Comparison of ENCODE assay signal across 14 cellular contexts in genomic region chr6:129890164-129890563, GRCh38. TPM values are rescaled to one million over a fixed set of nuclear protein-coding genes. Genes with fewer than 3 reads are reported as not detected.
A peak's percentile ranks its signal among the peaks of the same experiment; 100 is the strongest.
DNase-seq lines count a peak whose midpoint lies in the region; ATAC-seq and TF ChIP-seq lines count a peak whose summit lies in the region.
"Had no signal": no experiment of that assay in that cellular context is flagged by ENCODE, and none has a peak within 500 bp of the region (broad histone marks: within the 10 kb centered on the region; RNA-seq: fewer than 3 reads in every experiment).

No MANE protein-coding gene starts in this region.

- no peak overlapping the region for H2AFZ ChIP-seq in fibroblast of lung (ENCODE audit: low read length)
- H2AFZ ChIP-seq: hepatocyte had no signal

- H3K79me2 ChIP-seq in fibroblast of lung (ENCODE audit: control insufficient read depth, insufficient read depth, low read length): no peaks in the 10 kb centered on the region
- H3K79me2 ChIP-seq: hepatocyte had no signal

- H3K4me3 ChIP-seq in A673 (ENCODE audit: low read depth, low read length, poor library complexity, severe bottlenecking): no peak overlapping the region
- H3K4me3 ChIP-seq in fibroblast of lung (replicated peaks in 1 of 4; ENCODE audit: control extremely low read depth in 1 of 4, insufficient read depth in 1 of 4, low read depth in 3 of 4, low read length in 4 of 4): no peak overlapping the region
- H3K4me3 ChIP-seq: cardiac muscle cell, hepatocyte had no signal

- POLR2A ChIA-PET in A673 (lab: Charles Lee; ENCODE audit: low non-redundant PET): no interaction called here

- peak; percentile 51 for ATAC-seq in GM18858 (IDR thresholded peaks at IDR 0.05; ENCODE audit: unreplicated experiment)

- H3K4me2 ChIP-seq in fibroblast of lung (ENCODE audit: extremely low read depth, insufficient read depth, low read length): no peak overlapping the region
- H3K4me2 ChIP-seq: hepatocyte had no signal

- peaks cover 66% of the 10 kb centered on the region for H3K4me1 ChIP-seq in A673 (ENCODE audit: insufficient read depth, low read length, poor library complexity, severe bottlenecking)
- peaks cover 4% of the 10 kb centered on the region for H3K4me1 ChIP-seq in fibroblast of lung (ENCODE audit: control insufficient read depth, extremely low read depth, insufficient read depth, low read length)

- H3K9me3 ChIP-seq in A673 (ENCODE audit: low read depth, low read length, poor library complexity, severe bottlenecking): no peaks in the 10 kb centered on the region
- H3K9me3 ChIP-seq in fibroblast of lung (ENCODE audit: control insufficient read depth, insufficient read depth, low read depth, low read length): no peaks in the 10 kb centered on the region

- intact Hi-C loops in A673 (cut with micrococcal nuclease; ENCODE audit: unreplicated experiment): loop anchor here (5.0 kb wide), 1 partner anchor 127 kb away; the partner anchor contains the start of gene L3MBTL3

- peak overlapping the region; percentile 32 for H3K27ac ChIP-seq in A673 (ENCODE audit: low read depth, low read length, poor library complexity, severe bottlenecking)
- no peak overlapping the region for H3K27ac ChIP-seq in fibroblast of lung (ENCODE audit: insufficient read depth, low read length)
- H3K27ac ChIP-seq: cardiac muscle cell, hepatocyte had no signal

- H3K27me3 ChIP-seq in A673 (replicated peaks; ENCODE audit: insufficient read depth, low read depth, low read length, poor library complexity) (no peaks in the 10 kb centered on the region), fibroblast of lung (ENCODE audit: control insufficient read depth, insufficient read depth, low read length) (no peaks in the 10 kb centered on the region)
- H3K27me3 ChIP-seq: hepatocyte had no signal

- no TSS peak for BruUV-seq in A673 (replicated peaks; lab: Mats Ljungman, UMichigan)

- CTCF ChIA-PET in A673 (lab: Charles Lee): interaction anchor here (0.7 kb wide), 1 partner anchor 68 kb away, joined by 3 read pairs; no protein-coding TSS in a partner anchor

- no peaks in the 10 kb centered on the region for H4K20me1 ChIP-seq in fibroblast of lung (ENCODE audit: control insufficient read depth, extremely low read depth, insufficient read depth, low read length)

- peak; percentile 55 for DNase-seq in A673 (ENCODE audit: low spot score)
- peak; percentile 55 for DNase-seq in RPMI7951 (ENCODE audit: low read depth)
- DNase-seq in fibroblast of lung (ENCODE audit: low read depth in 2 of 2): peak; percentile 33 to 82
- no peak for DNase-seq in activated CD4-positive, CD25-positive, alpha-beta regulatory T cell (lab: John Stamatoyannopoulos, UW)
- DNase-seq in globus pallidus (ENCODE audit: low spot score): no peak
- DNase-seq in NCI-H748 (lab: John Stamatoyannopoulos, UW; ENCODE audit: unreplicated experiment): no peak
- no peak for DNase-seq in D341Med (ENCODE audit: low spot score)
- DNase-seq: CD8-positive, alpha-beta memory T cell; naive B cell; NCI-H1417 treated with DMSO at 0.1 percent for 48 hours had no signal

- no peaks in the 10 kb centered on the region for H3K36me3 ChIP-seq in A673 (ENCODE audit: insufficient read depth, low read length, poor library complexity, severe bottlenecking)
- no peaks in the 10 kb centered on the region for H3K36me3 ChIP-seq in fibroblast of lung (ENCODE audit: control insufficient read depth, insufficient read depth, low read length)
- H3K36me3 ChIP-seq: cardiac muscle cell had no signal

- no peak overlapping the region for H3K9ac ChIP-seq in fibroblast of lung (ENCODE audit: insufficient read depth, low read length)

- TF ChIP-seq CTCF in A673 (conservative IDR thresholded peaks at IDR 0.05; ENCODE audit: low read depth, low read length) (no peak), fibroblast of lung (conservative IDR thresholded peaks at IDR 0.05 in 1 of 2, IDR thresholded peaks at IDR 0.05 in 1 of 2; ENCODE audit: low read depth in 1 of 2, low read length in 2 of 2) (no peak)

RNA-seq across cellular contexts. Expression of gene TMEM244, which starts 29.0 kb away (rescaled TPM):
- total RNA-seq in A673 (2021) (not detected in 2 replicates), fibroblast of lung (not detected in 2 replicates)
- total RNA-seq in RPMI7951 (2014; rRNA removed; shearing (Covaris generic)): 2.5 and 4.2 TPM in 2 replicates
- not detected in 2 replicates for polyA plus RNA-seq in fibroblast of lung
- polyA plus RNA-seq in fibroblast of lung (2012): not detected in 2 replicates
- polyA minus RNA-seq in fibroblast of lung (ENCODE audit: low replicate concordance): not detected in 2 replicates
- total RNA-seq: cardiac muscle cell, hepatocyte had no signal
- polyA plus RNA-seq: cardiac muscle cell, hepatocyte, thymus had no signal

Comparison
In these comparisons a context has a peak if more than half of its experiments do, and no peak if none do; other contexts are left out.
1. DNase-seq: peak in A673 (single experiment), RPMI7951 (single experiment) and fibroblast of lung (2 of 2); none in activated CD4-positive, CD25-positive, alpha-beta regulatory T cell (0 of 4), globus pallidus (single experiment), NCI-H748 (single experiment) and D341Med (single experiment).